ENCODE assay signal across 1 cellular context in genomic region chr12:120086801-120087621, GRCh38.
TF ChIP-seq lines count a peak whose summit lies in the region.

No MANE protein-coding gene starts in this region.

TF ChIP-seq in HepG2, 621 proteins besides CTCF, POLR2A, EP300 and RAD21 (continued from another document and continues in another):
- no peak for TF ChIP-seq TERF1 (CRISPR knock-in tag; IDR thresholded peaks at IDR 0.05)
- no peak for TF ChIP-seq ZNF562 (CRISPR knock-in tag; IDR thresholded peaks at IDR 0.05; ENCODE audit: borderline replicate concordance)
- TF ChIP-seq ZNF207 (IDR thresholded peaks at IDR 0.05; ENCODE audit: borderline replicate concordance): no peak
- peak; percentile 74 for TF ChIP-seq YY1 (IDR thresholded peaks at IDR 0.05; ENCODE audit: insufficient read depth, insufficient replicate concordance, low read depth, low read length)
- peak; percentile 82 for TF ChIP-seq KDM4B (CRISPR knock-in tag; IDR thresholded peaks at IDR 0.05)
- peak; percentile 92 for TF ChIP-seq STAG1 (CRISPR knock-in tag; IDR thresholded peaks at IDR 0.05)
- no peak for TF ChIP-seq KLF6 (CRISPR knock-in tag; IDR thresholded peaks at IDR 0.05)
- no peak for TF ChIP-seq BCLAF1 (IDR thresholded peaks at IDR 0.05)
- TF ChIP-seq, protein P1, sequence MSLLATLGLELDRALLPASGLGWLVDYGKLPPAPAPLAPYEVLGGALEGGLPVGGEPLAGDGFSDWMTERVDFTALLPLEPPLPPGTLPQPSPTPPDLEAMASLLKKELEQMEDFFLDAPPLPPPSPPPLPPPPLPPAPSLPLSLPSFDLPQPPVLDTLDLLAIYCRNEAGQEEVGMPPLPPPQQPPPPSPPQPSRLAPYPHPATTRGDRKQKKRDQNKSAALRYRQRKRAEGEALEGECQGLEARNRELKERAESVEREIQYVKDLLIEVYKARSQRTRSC (CRISPR knock-in tag; IDR thresholded peaks at IDR 0.05; ENCODE audit: low read depth): no peak
- TF ChIP-seq BRCA1 (CRISPR knock-in tag; IDR thresholded peaks at IDR 0.05): no peak; the same call in 1 of the 2 replicates
- TF ChIP-seq ZFP82 (CRISPR knock-in tag; IDR thresholded peaks at IDR 0.05; ENCODE audit: borderline replicate concordance): peak; percentile 63; the same call in 1 of the 2 replicates
- TF ChIP-seq POLR2AphosphoS5 (IDR thresholded peaks at IDR 0.05; ENCODE audit: low read depth, low read length): no peak
- TF ChIP-seq DR1 (CRISPR knock-in tag; IDR thresholded peaks at IDR 0.05): 0 out of 2 replicates have a peak, but pooled peaks have one; percentile 31
- no peak for TF ChIP-seq ZNF646 (CRISPR knock-in tag; IDR thresholded peaks at IDR 0.05)
- TF ChIP-seq, protein P2, sequence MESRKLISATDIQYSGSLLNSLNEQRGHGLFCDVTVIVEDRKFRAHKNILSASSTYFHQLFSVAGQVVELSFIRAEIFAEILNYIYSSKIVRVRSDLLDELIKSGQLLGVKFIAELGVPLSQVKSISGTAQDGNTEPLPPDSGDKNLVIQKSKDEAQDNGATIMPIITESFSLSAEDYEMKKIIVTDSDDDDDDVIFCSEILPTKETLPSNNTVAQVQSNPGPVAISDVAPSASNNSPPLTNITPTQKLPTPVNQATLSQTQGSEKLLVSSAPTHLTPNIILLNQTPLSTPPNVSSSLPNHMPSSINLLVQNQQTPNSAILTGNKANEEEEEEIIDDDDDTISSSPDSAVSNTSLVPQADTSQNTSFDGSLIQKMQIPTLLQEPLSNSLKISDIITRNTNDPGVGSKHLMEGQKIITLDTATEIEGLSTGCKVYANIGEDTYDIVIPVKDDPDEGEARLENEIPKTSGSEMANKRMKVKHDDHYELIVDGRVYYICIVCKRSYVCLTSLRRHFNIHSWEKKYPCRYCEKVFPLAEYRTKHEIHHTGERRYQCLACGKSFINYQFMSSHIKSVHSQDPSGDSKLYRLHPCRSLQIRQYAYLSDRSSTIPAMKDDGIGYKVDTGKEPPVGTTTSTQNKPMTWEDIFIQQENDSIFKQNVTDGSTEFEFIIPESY (CRISPR knock-in tag; IDR thresholded peaks at IDR 0.05): peak; percentile 70; the same call in 1 of the 2 replicates
- TF ChIP-seq, protein P3, sequence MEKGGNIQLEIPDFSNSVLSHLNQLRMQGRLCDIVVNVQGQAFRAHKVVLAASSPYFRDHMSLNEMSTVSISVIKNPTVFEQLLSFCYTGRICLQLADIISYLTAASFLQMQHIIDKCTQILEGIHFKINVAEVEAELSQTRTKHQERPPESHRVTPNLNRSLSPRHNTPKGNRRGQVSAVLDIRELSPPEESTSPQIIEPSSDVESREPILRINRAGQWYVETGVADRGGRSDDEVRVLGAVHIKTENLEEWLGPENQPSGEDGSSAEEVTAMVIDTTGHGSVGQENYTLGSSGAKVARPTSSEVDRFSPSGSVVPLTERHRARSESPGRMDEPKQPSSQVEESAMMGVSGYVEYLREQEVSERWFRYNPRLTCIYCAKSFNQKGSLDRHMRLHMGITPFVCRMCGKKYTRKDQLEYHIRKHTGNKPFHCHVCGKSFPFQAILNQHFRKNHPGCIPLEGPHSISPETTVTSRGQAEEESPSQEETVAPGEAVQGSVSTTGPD (CRISPR knock-in tag; IDR thresholded peaks at IDR 0.05): no peak
- TF ChIP-seq RBAK (CRISPR knock-in tag; IDR thresholded peaks at IDR 0.05): no peak
- peak; percentile 83; the same call in 1 of the 2 replicates for TF ChIP-seq PITX1 (CRISPR knock-in tag; IDR thresholded peaks at IDR 0.05)
- TF ChIP-seq, protein P4, sequence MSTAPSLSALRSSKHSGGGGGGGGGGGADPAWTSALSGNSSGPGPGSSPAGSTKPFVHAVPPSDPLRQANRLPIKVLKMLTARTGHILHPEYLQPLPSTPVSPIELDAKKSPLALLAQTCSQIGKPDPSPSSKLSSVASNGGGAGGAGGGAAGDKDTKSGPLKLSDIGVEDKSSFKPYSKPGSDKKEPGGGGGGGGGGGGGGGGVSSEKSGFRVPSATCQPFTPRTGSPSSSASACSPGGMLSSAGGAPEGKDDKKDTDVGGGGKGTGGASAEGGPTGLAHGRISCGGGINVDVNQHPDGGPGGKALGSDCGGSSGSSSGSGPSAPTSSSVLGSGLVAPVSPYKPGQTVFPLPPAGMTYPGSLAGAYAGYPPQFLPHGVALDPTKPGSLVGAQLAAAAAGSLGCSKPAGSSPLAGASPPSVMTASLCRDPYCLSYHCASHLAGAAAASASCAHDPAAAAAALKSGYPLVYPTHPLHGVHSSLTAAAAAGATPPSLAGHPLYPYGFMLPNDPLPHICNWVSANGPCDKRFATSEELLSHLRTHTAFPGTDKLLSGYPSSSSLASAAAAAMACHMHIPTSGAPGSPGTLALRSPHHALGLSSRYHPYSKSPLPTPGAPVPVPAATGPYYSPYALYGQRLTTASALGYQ (CRISPR knock-in tag; IDR thresholded peaks at IDR 0.05): no peak; the same call in 1 of the 2 replicates
- peak; percentile 52; the same call in 1 of the 2 replicates for TF ChIP-seq MEIS1 (CRISPR knock-in tag; IDR thresholded peaks at IDR 0.05; ENCODE audit: borderline replicate concordance)
- TF ChIP-seq SMYD3 (CRISPR knock-in tag; IDR thresholded peaks at IDR 0.05): no peak; the same call in 1 of the 2 replicates
- TF ChIP-seq EHMT2 (IDR thresholded peaks at IDR 0.05; ENCODE audit: borderline replicate concordance, low read depth, low read length): no peak
- TF ChIP-seq, protein P5, sequence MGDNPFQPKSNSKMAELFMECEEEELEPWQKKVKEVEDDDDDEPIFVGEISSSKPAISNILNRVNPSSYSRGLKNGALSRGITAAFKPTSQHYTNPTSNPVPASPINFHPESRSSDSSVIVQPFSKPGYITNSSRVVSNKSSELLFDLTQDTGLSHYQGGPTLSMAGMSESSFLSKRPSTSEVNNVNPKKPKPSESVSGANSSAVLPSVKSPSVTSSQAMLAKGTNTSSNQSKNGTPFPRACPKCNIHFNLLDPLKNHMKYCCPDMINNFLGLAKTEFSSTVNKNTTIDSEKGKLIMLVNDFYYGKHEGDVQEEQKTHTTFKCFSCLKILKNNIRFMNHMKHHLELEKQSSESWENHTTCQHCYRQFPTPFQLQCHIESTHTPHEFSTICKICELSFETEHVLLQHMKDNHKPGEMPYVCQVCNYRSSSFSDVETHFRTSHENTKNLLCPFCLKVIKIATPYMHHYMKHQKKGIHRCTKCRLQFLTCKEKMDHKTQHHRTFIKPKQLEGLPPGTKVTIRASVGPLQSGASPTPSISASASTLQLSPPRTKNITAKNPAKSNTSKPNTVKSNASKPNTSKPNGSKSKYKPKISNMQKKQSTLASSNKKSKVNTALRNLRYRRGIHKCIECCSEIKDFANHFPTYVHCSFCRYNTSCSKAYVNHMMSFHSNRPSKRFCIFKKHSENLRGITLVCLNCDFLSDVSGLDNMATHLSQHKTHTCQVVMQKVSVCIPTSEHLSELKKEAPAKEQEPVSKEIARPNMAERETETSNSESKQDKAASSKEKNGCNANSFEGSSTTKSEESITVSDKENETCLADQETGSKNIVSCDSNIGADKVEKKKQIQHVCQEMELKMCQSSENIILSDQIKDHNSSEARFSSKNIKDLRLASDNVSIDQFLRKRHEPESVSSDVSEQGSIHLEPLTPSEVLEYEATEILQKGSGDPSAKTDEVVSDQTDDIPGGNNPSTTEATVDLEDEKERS (CRISPR knock-in tag; IDR thresholded peaks at IDR 0.05): peak; percentile 22; the same call in 1 of the 2 replicates
- TF ChIP-seq ZSCAN29 (CRISPR knock-in tag; conservative IDR thresholded peaks at IDR 0.05): peak; percentile 49; the same call in 1 of the 2 replicates
- TF ChIP-seq NR0B2 (CRISPR knock-in tag; IDR thresholded peaks at IDR 0.05): peak; percentile 79
- TF ChIP-seq, protein P6, sequence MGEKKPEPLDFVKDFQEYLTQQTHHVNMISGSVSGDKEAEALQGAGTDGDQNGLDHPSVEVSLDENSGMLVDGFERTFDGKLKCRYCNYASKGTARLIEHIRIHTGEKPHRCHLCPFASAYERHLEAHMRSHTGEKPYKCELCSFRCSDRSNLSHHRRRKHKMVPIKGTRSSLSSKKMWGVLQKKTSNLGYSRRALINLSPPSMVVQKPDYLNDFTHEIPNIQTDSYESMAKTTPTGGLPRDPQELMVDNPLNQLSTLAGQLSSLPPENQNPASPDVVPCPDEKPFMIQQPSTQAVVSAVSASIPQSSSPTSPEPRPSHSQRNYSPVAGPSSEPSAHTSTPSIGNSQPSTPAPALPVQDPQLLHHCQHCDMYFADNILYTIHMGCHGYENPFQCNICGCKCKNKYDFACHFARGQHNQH (CRISPR knock-in tag; IDR thresholded peaks at IDR 0.05): peak; percentile 92
- TF ChIP-seq, protein P7, sequence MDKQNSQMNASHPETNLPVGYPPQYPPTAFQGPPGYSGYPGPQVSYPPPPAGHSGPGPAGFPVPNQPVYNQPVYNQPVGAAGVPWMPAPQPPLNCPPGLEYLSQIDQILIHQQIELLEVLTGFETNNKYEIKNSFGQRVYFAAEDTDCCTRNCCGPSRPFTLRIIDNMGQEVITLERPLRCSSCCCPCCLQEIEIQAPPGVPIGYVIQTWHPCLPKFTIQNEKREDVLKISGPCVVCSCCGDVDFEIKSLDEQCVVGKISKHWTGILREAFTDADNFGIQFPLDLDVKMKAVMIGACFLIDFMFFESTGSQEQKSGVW (CRISPR knock-in tag; IDR thresholded peaks at IDR 0.05; ENCODE audit: borderline replicate concordance): no peak
- TF ChIP-seq SP2 (CRISPR knock-in tag; IDR thresholded peaks at IDR 0.05): no peak
- peak; percentile 50; the same call in 1 of the 2 replicates for TF ChIP-seq ESRRA (CRISPR knock-in tag; IDR thresholded peaks at IDR 0.05; ENCODE audit: low read depth)
- TF ChIP-seq RFX3 (CRISPR knock-in tag; IDR thresholded peaks at IDR 0.05): peak; percentile 93
- no peak for TF ChIP-seq SCMH1 (CRISPR knock-in tag; IDR thresholded peaks at IDR 0.05; ENCODE audit: borderline replicate concordance)
- TF ChIP-seq ZNF652 (CRISPR knock-in tag; IDR thresholded peaks at IDR 0.05; ENCODE audit: borderline replicate concordance, low read depth): peak; percentile 51; the same call in 1 of the 2 replicates
